ENCODE assay signal across 9 cellular contexts in the genomic region with DNA sequence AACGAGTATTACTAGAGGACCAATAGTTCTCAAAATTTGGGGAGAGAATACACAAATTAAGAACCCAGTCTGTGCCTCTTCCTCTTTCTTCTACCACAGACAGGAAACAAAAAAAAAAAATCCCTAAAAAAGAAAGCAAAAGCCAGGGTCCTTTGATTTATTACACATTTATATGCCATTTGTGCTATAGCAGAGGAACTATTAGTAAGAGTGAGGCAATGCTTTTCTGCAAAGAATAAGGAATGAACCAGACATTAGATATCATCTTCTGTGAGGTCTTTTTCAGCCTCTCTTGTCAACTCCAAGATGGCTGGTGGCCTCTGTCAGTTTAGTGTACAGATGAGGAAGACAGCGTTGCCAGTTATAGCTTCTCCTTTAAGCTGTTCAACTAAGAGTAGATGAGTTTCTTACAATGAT.
DNase-seq lines count a peak whose midpoint lies in the region; ATAC-seq and TF ChIP-seq lines count a peak whose summit lies in the region.
"Had no signal": no experiment of that assay in that cellular context is flagged by ENCODE, and none has a peak within 500 bp of the region (broad histone marks: within the 10 kb centered on the region; RNA-seq: fewer than 3 reads in every experiment).

No MANE protein-coding gene starts in this region.

- H3K4me3 Mint-ChIP-seq in activated T-cell treated with anti-CD3 and anti-CD28 coated beads, Interleukin-2, amount 50 U/mL, for 72 hours, result peak overlapping the region; percentile 64 to 85
- peak overlapping the region; percentile 48 for H3K4me3 Mint-ChIP-seq in T-helper 2 cell treated with Interferon-gamma antibody and Interleukin-4, amounts not matched to agents 5 μg/mL and 100 μg/mL, for 36 hours

- H3K27ac Mint-ChIP-seq in activated T-cell treated with anti-CD3 and anti-CD28 coated beads, Interleukin-2, amount 50 U/mL, for 72 hours, result peak overlapping the region; percentile 95
- H3K27ac Mint-ChIP-seq in T-helper 2 cell treated with Interferon-gamma antibody and Interleukin-4, amounts not matched to agents 5 μg/mL and 100 μg/mL, for 36 hours, result peak overlapping the region; percentile 42

- no peak for DNase-seq in activated T-cell treated with anti-CD3 and anti-CD28 coated beads, Interleukin-2, amount 50 U/mL, for 72 hours
- DNase-seq in activated T-cell treated with anti-CD3 and anti-CD28 coated beads, Interleukin-2, amount 50 U/mL, for 1 hour, result no peak
- no peak for DNase-seq in T-helper 2 cell treated with Interferon-gamma antibody and Interleukin-4, amounts not matched to agents 5 μg/mL and 100 μg/mL, for 36 hours (ENCODE audit: low spot score)
- DNase-seq in stimulated activated naive CD8-positive, alpha-beta T cell treated with anti-CD3 and anti-CD28 coated beads, Interleukin-15, Interleukin-2, amounts not matched to agents 100 U/mL and 50 U/mL, for 24 hours, result no peak
- DNase-seq in smooth muscle cell (lab: John Stamatoyannopoulos, UW; ENCODE audit: unreplicated experiment) (no peak), epidermal melanocyte (ENCODE audit: insufficient read length, low spot score) (no peak)
- no peak for DNase-seq in activated CD8-positive, alpha-beta memory T cell treated with anti-CD3 and anti-CD28 coated beads, Interleukin-2, amount 50 U/mL, for 48 hours

- H3K9me3 ChIP-seq in smooth muscle cell (replicated peaks; ENCODE audit: low read depth), result no peaks in the 10 kb centered on the region

- H3K36me3 Mint-ChIP-seq in activated T-cell treated with anti-CD3 and anti-CD28 coated beads, Interleukin-2, amount 50 U/mL, for 72 hours (ENCODE audit: insufficient read depth in 2 of 2), result peaks cover 4 to 7% of the 10 kb centered on the region in 2 donors
- H3K36me3 Mint-ChIP-seq in T-helper 2 cell treated with Interferon-gamma antibody and Interleukin-4, amounts not matched to agents 5 μg/mL and 100 μg/mL, for 36 hours (ENCODE audit: low read depth), result peaks cover 26% of the 10 kb centered on the region

- H3F3A ChIP-seq in smooth muscle cell (ENCODE audit: low read depth), result no peaks in the 10 kb centered on the region

- peaks cover 23% of the 10 kb centered on the region for H3K4me1 ChIP-seq in smooth muscle cell (ENCODE audit: low read depth)

- H2AFZ ChIP-seq in smooth muscle cell (ENCODE audit: low read depth), result no peak overlapping the region
- H2AFZ ChIP-seq: hepatocyte had no signal

- ATAC-seq in activated T-cell treated with anti-CD3 and anti-CD28 coated beads, Interleukin-2, amount 50 U/mL, for 72 hours (replicated peaks in 1 of 2), result peak; percentile 41
- ATAC-seq in HG02973 (IDR thresholded peaks at IDR 0.05; ENCODE audit: unreplicated experiment), result peak; percentile 59
- peak; percentile 57 for ATAC-seq in stimulated activated naive CD8-positive, alpha-beta T cell treated with anti-CD3 and anti-CD28 coated beads, Interleukin-15, Interleukin-2, amounts not matched to agents 100 U/mL and 50 U/mL, for 24 hours

- H3K4me2 ChIP-seq in smooth muscle cell, result no peak overlapping the region
- H3K4me2 ChIP-seq: hepatocyte had no signal

- H3K36me3 ChIP-seq in smooth muscle cell (ENCODE audit: low read depth), result no peaks in the 10 kb centered on the region

- H3K4me1 Mint-ChIP-seq in activated T-cell treated with anti-CD3 and anti-CD28 coated beads, Interleukin-2, amount 50 U/mL, for 72 hours (ENCODE audit: low read depth), result peaks cover 18% of the 10 kb centered on the region
- peaks cover 17% of the 10 kb centered on the region for H3K4me1 Mint-ChIP-seq in T-helper 2 cell treated with Interferon-gamma antibody and Interleukin-4, amounts not matched to agents 5 μg/mL and 100 μg/mL, for 36 hours (ENCODE audit: low read depth)

- no peaks in the 10 kb centered on the region for H3K27me3 ChIP-seq in smooth muscle cell (ENCODE audit: low read depth)
- H3K27me3 ChIP-seq: hepatocyte had no signal

- no peak for TF ChIP-seq CTCF in smooth muscle cell (IDR thresholded peaks at IDR 0.05; ENCODE audit: borderline replicate concordance, insufficient read depth, poor library complexity, severe bottlenecking)

- H3K79me2 ChIP-seq in smooth muscle cell (ENCODE audit: low read depth), result no peaks in the 10 kb centered on the region
- H3K79me2 ChIP-seq: hepatocyte had no signal

- no peaks in the 10 kb centered on the region for H4K20me1 ChIP-seq in smooth muscle cell (ENCODE audit: low read depth)

- no peaks in the 10 kb centered on the region for H3K9me3 Mint-ChIP-seq in activated T-cell treated with anti-CD3 and anti-CD28 coated beads, Interleukin-2, amount 50 U/mL, for 72 hours
- H3K9me3 Mint-ChIP-seq in T-helper 2 cell treated with Interferon-gamma antibody and Interleukin-4, amounts not matched to agents 5 μg/mL and 100 μg/mL, for 36 hours, result peaks cover 9% of the 10 kb centered on the region

- no peak overlapping the region for H3K27ac ChIP-seq in smooth muscle cell (ENCODE audit: low read depth)
- H3K27ac ChIP-seq: hepatocyte had no signal

- 92% methylated on average over 2 of the region's 2 CpGs for WGBS in smooth muscle cell (ENCODE audit: low lambda C conversion rate)

- H3K4me3 ChIP-seq in smooth muscle cell, result no peak overlapping the region
- H3K4me3 ChIP-seq: hepatocyte had no signal

- H3K27me3 Mint-ChIP-seq in activated T-cell treated with anti-CD3 and anti-CD28 coated beads, Interleukin-2, amount 50 U/mL, for 72 hours (ENCODE audit: low read depth), result no peaks in the 10 kb centered on the region
- no peaks in the 10 kb centered on the region for H3K27me3 Mint-ChIP-seq in T-helper 2 cell treated with Interferon-gamma antibody and Interleukin-4, amounts not matched to agents 5 μg/mL and 100 μg/mL, for 36 hours (ENCODE audit: low read depth)

- no peak overlapping the region for H3K9ac ChIP-seq in smooth muscle cell (ENCODE audit: low read depth)
